In the genomic region with DNA sequence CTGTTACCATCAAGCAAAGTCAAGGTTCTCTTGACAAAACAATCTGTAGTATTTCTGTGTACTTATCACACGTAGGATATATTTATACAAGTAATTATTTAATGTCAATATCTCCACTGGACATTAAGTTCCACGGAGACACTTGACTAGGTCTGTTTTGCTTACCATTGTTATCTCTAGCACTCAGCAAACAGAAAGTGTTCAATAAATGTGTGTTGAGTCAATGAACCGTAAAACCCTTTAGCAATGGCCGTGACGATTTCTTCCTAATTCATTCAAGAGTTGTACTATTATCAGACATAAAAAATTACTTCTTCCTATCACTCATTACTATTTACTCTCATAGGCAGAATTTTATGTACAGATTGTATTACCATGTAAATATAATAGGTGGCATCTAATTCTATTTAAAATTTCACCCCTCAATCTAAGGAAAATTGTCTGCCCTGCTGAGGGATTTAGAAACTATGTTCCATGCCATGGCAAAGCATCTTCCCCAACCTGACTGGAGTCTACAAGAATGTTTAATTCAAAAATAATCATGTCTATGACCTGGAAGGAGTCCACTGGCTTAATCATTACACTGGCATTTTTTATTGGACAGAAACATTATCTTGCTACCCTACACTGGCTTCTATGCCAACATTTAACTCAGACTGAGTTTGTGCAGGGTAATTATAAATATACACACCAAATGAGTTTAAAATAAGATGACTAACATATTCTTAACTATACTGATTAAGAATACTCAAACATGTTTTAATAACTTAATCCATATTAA, we compare ENCODE assay signal across 14 cellular contexts.
A peak's percentile ranks its signal among the peaks of the same experiment; 100 is the strongest.
DNase-seq lines count a peak whose midpoint lies in the region; ATAC-seq, FAIRE-seq and TF ChIP-seq lines count a peak whose summit lies in the region.
"Had no signal": no experiment of that assay in that cellular context is flagged by ENCODE, and none has a peak within 500 bp of the region (broad histone marks: within the 10 kb centered on the region; RNA-seq: fewer than 3 reads in every experiment).

No MANE protein-coding gene starts in this region.

- H3K4me1 ChIP-seq in right atrium auricular region = peaks cover 0 to 25% of the 10 kb centered on the region in 2 donors
- no peaks in the 10 kb centered on the region for H3K4me1 ChIP-seq in small intestine (ENCODE audit: control insufficient read depth in 2 of 2, insufficient read depth in 1 of 2, low read depth in 1 of 2, low read length in 1 of 2)
- peaks cover 5 to 31% of the 10 kb centered on the region in 2 donors for H3K4me1 ChIP-seq in gastrocnemius medialis

- H3K9me3 ChIP-seq in right atrium auricular region (no peaks in the 10 kb centered on the region), small intestine (ENCODE audit: control insufficient read depth, low read depth) (no peaks in the 10 kb centered on the region), gastrocnemius medialis (no peaks in the 10 kb centered on the region)

- H3K27ac ChIP-seq in right atrium auricular region = peak overlapping the region in 1 of 2 donors; percentile 1
- H3K27ac ChIP-seq in small intestine (ENCODE audit: low read depth in 1 of 2, low read length in 1 of 2) = no peak overlapping the region
- H3K27ac ChIP-seq in gastrocnemius medialis = no peak overlapping the region

- no peaks in the 10 kb centered on the region for H3K9me3 Mint-ChIP-seq in activated T-cell treated with anti-CD3 and anti-CD28 coated beads, Interleukin-2, amount 50 U/mL, for 72 hours
- H3K9me3 Mint-ChIP-seq: dendritic cell treated with granulocyte-macrophage colony-stimulating factor and Interleukin-4, amounts not matched to agents 40 ng/mL and 50 ng/mL, for 4 days had no signal

- no peak overlapping the region for H3K4me3 Mint-ChIP-seq in activated T-cell treated with anti-CD3 and anti-CD28 coated beads, Interleukin-2, amount 50 U/mL, for 72 hours
- H3K4me3 Mint-ChIP-seq: dendritic cell treated with granulocyte-macrophage colony-stimulating factor and Interleukin-4, amounts not matched to agents 40 ng/mL and 50 ng/mL, for 4 days had no signal

- ATAC-seq in left ventricle myocardium superior (peak; percentile 48), gastrocnemius medialis (no peak)
- ATAC-seq in activated T-cell treated with anti-CD3 and anti-CD28 coated beads, Interleukin-2, amount 50 U/mL, for 72 hours (replicated peaks in 1 of 2) = no peak

- H3K36me3 ChIP-seq in right atrium auricular region = no peaks in the 10 kb centered on the region
- no peaks in the 10 kb centered on the region for H3K36me3 ChIP-seq in small intestine (ENCODE audit: control insufficient read depth in 2 of 2, insufficient read depth in 2 of 2, low read length in 2 of 2)
- no peaks in the 10 kb centered on the region for H3K36me3 ChIP-seq in gastrocnemius medialis

- in situ Hi-C loops in GM13976 (cut with MboI; ENCODE audit: low sequenced_read_pairs, unreplicated experiment) (no loop called here), gastrocnemius medialis (cut with MboI; ENCODE audit: low sequenced_read_pairs in 4 of 4) (no loop called here)

- H3K27me3 ChIP-seq in right atrium auricular region (no peaks in the 10 kb centered on the region), small intestine (ENCODE audit: control insufficient read depth in 2 of 2, insufficient read depth in 2 of 2, low read length in 2 of 2) (no peaks in the 10 kb centered on the region), gastrocnemius medialis (no peaks in the 10 kb centered on the region)

- H3K27ac Mint-ChIP-seq in activated T-cell treated with anti-CD3 and anti-CD28 coated beads, Interleukin-2, amount 50 U/mL, for 72 hours = no peak overlapping the region
- H3K27ac Mint-ChIP-seq: dendritic cell treated with granulocyte-macrophage colony-stimulating factor and Interleukin-4, amounts not matched to agents 40 ng/mL and 50 ng/mL, for 4 days had no signal

- H3K36me3 Mint-ChIP-seq in activated T-cell treated with anti-CD3 and anti-CD28 coated beads, Interleukin-2, amount 50 U/mL, for 72 hours (ENCODE audit: insufficient read depth in 2 of 2) = no peaks in the 10 kb centered on the region

- FAIRE-seq in small intestine (lab: Jason Lieb, UNC) = no peak
- FAIRE-seq: D721Med had no signal

- TF ChIP-seq POLR2A in gastrocnemius medialis (IDR thresholded peaks at IDR 0.05) = no peak

- H3K27me3 Mint-ChIP-seq in activated T-cell treated with anti-CD3 and anti-CD28 coated beads, Interleukin-2, amount 50 U/mL, for 72 hours (ENCODE audit: low read depth) = no peaks in the 10 kb centered on the region
- H3K27me3 Mint-ChIP-seq: dendritic cell treated with granulocyte-macrophage colony-stimulating factor and Interleukin-4, amounts not matched to agents 40 ng/mL and 50 ng/mL, for 4 days had no signal

- intact Hi-C loops in left ventricle myocardium superior (cut with micrococcal nuclease) (no loop called here), gastrocnemius medialis (cut with DNase I; ENCODE audit: low total_unique reads) (no loop called here)

- H3K4me1 Mint-ChIP-seq in activated T-cell treated with anti-CD3 and anti-CD28 coated beads, Interleukin-2, amount 50 U/mL, for 72 hours (ENCODE audit: low read depth) = peaks cover 31% of the 10 kb centered on the region

- H3K4me3 ChIP-seq in right atrium auricular region (no peak overlapping the region), small intestine (ENCODE audit: low read depth in 1 of 2, low read length in 2 of 2) (no peak overlapping the region), gastrocnemius medialis (no peak overlapping the region)

- 61 to 78% (median 61%) methylated on average over 5 of the region's 5 CpGs for WGBS in small intestine, 3 donors

- DNase-seq in left ventricle myocardium superior (no peak), right atrium auricular region (ENCODE audit: low spot score) (no peak), NCI-H2029 treated with DMSO at 0.1 percent for 48 hours (lab: John Stamatoyannopoulos, UW) (peak; percentile 57), astrocyte of the hippocampus (ENCODE audit: low read depth, low spot score) (peak; percentile 19), small intestine (peak; percentile 40), GM13976 (ENCODE audit: low spot score) (no peak), gastrocnemius medialis (no peak)
- no peak for DNase-seq in activated T-cell treated with anti-CD3 and anti-CD28 coated beads, Interleukin-2, amount 50 U/mL, for 72 hours
- DNase-seq: activated CD4-positive, alpha-beta T cell treated with anti-CD3 and anti-CD28 coated beads, Interleukin-2, amount 50 U/mL, for 48 hours; NCI-H524 treated with DMSO at 0.1 percent for 48 hours; SIG-M5; T1000 had no signal

- TF ChIP-seq CTCF in right atrium auricular region (IDR thresholded peaks at IDR 0.05) (no peak), GM13976 (IDR thresholded peaks at IDR 0.05; ENCODE audit: borderline replicate concordance, control extremely low read depth, extremely low read depth, insufficient read depth, missing control alignments) (no peak), gastrocnemius medialis (IDR thresholded peaks at IDR 0.05 in 4 of 5, conservative IDR thresholded peaks at IDR 0.05 in 1 of 5) (no peak)

Comparison
In these comparisons a context has a peak if more than half of its experiments do, and no peak if none do; other contexts are left out.
1. DNase-seq: peak in NCI-H2029 treated with DMSO at 0.1 percent for 48 hours (single experiment), astrocyte of the hippocampus (single experiment) and small intestine (single experiment); none in left ventricle myocardium superior (single experiment), right atrium auricular region (single experiment), GM13976 (single experiment), gastrocnemius medialis (0 of 2) and activated T-cell treated with anti-CD3 and anti-CD28 coated beads, Interleukin-2, amount 50 U/mL, for 72 hours (0 of 2).